ENCODE assay signal across 10 cellular contexts in the genomic region with DNA sequence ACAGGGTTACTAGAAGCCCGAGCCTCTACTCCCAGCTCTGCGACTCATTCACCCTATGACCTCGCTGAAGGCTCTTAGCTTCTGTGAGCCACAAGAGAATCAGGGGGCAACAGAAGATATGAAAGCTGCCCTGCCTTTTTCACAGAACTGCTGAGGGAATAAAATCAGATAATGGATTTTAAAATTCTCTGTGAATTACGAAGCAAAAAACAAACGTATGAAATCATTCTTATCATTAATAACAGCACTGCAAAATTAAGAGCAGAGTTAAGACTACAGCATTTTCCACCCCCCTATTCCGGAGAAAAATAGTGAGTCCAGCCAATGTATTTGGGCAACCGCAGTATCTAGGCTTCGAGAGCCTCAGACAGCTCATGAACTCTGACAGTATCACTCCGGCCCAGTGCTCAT. TPM values are rescaled to one million over a fixed set of nuclear protein-coding genes. Genes with fewer than 3 reads are reported as not detected.
DNase-seq lines count a peak whose midpoint lies in the region; ATAC-seq and TF ChIP-seq lines count a peak whose summit lies in the region.
"Had no signal": no experiment of that assay in that cellular context is flagged by ENCODE, and none has a peak within 500 bp of the region (broad histone marks: within the 10 kb centered on the region; RNA-seq: fewer than 3 reads in every experiment).

No MANE protein-coding gene starts in this region.

- no peaks in the 10 kb centered on the region for H3K36me3 ChIP-seq in esophagus squamous epithelium

- POLR2A ChIA-PET in AG04449 (lab: Yijun Ruan, JAX) = interaction anchor here (2.0 kb wide), 1 partner anchor 63 kb away, joined by 7 read pairs; no protein-coding TSS in a partner anchor

- H3K4me3 Mint-ChIP-seq in neural crest cell = no peak overlapping the region

- H3K27ac ChIP-seq in esophagus squamous epithelium = peak overlapping the region in 3 of 4 donors; percentile 46 to 80 (median 66)

- H3K27ac Mint-ChIP-seq in neural crest cell (ENCODE audit: unreplicated experiment) = peak overlapping the region; percentile 60

- no peaks in the 10 kb centered on the region for H3K36me3 Mint-ChIP-seq in neural crest cell (ENCODE audit: low read depth)

- no peaks in the 10 kb centered on the region for H3K27me3 ChIP-seq in esophagus squamous epithelium

- H3K4me3 ChIP-seq in AG04449 (ENCODE audit: low read depth, low read length) (peak overlapping the region; percentile 39), esophagus squamous epithelium (peak overlapping the region in 1 of 4 donors; percentile 20)

- DNase-seq in AG04449 (ENCODE audit: low read depth, low spot score) (no peak), esophagus squamous epithelium (lab: John Stamatoyannopoulos, UW) (no peak), neural crest cell (ENCODE audit: low read depth, low spot score) (no peak), T1000 (lab: John Stamatoyannopoulos, UW) (no peak)
- DNase-seq in stimulated activated CD4-positive, alpha-beta T cell treated with anti-CD3 and anti-CD28 coated beads, Interleukin-15, amount 100 ng/mL, for 24 hours = no peak
- DNase-seq: NCI-H187; stimulated activated CD4-positive, alpha-beta T cell treated with anti-CD3 and anti-CD28 coated beads, Interleukin-4, amount 100 ng/mL, for 24 hours had no signal

- CTCF ChIA-PET in AG04449 (lab: Yijun Ruan, JAX) = interaction anchor here (0.9 to 1.1 kb wide), 3 partner anchors 21 to 81 kb away, joined by 3 read pairs; no protein-coding TSS in a partner anchor

- H3K9me3 Mint-ChIP-seq in neural crest cell = no peaks in the 10 kb centered on the region

- ATAC-seq in SK-N-SH treated with all-trans-retinoic acid at 6 μM for 48 hours = peak; percentile 9; the same call in 1 of the 3 replicates
- no peak for ATAC-seq in GM21528 (IDR thresholded peaks at IDR 0.05; ENCODE audit: low FRiP score, unreplicated experiment)
- ATAC-seq in GM21526 (IDR thresholded peaks at IDR 0.05; ENCODE audit: low FRiP score, unreplicated experiment) = no peak

- H3K4me1 ChIP-seq in esophagus squamous epithelium = peaks cover 18 to 90% (median 47%) of the 10 kb centered on the region in 3 donors

- no peaks in the 10 kb centered on the region for H3K27me3 Mint-ChIP-seq in neural crest cell (ENCODE audit: low read depth)

- peaks cover 76% of the 10 kb centered on the region for H3K4me1 Mint-ChIP-seq in neural crest cell

- no peaks in the 10 kb centered on the region for H3K9me3 ChIP-seq in esophagus squamous epithelium

- 54 to 56% methylated on average over 9 of the region's 9 CpGs for WGBS in esophagus squamous epithelium, 2 donors

- intact Hi-C loops in esophagus squamous epithelium (cut with DNase I) = no loop called here

- TF ChIP-seq CTCF in AG04449 (IDR thresholded peaks at IDR 0.05; ENCODE audit: insufficient read depth, low read length, missing control alignments) (no peak), esophagus squamous epithelium (IDR thresholded peaks at IDR 0.05) (no peak), neural crest cell (conservative IDR thresholded peaks at IDR 0.05) (no peak)

- TF ChIP-seq POLR2A in esophagus squamous epithelium (IDR thresholded peaks at IDR 0.05) = no peak

TF ChIP-seq in SK-N-SH treated with all-trans-retinoic acid at 6 μM for 48 hours, 23 proteins besides CTCF, POLR2A, EP300 and RAD21:
- TF ChIP-seq ISL1 (CRISPR knock-in tag; IDR thresholded peaks at IDR 0.05) = peak; percentile 74
- no peak for TF ChIP-seq BACH2 (CRISPR knock-in tag; IDR thresholded peaks at IDR 0.05; ENCODE audit: borderline replicate concordance)

RNA-seq across cellular contexts. Expression of a gene that starts 33.5 kb away (rescaled TPM):
- total RNA-seq in esophagus squamous epithelium (10 to 100 TPM in 2 of 4 donors, 1 to 10 TPM in 2; 4.4 to 16.6 (median 10.7) TPM), neural crest cell (25.4 and 28.1 TPM in 2 replicates)
